Comparison of ENCODE assay signal across 16 cellular contexts in the genomic region with DNA sequence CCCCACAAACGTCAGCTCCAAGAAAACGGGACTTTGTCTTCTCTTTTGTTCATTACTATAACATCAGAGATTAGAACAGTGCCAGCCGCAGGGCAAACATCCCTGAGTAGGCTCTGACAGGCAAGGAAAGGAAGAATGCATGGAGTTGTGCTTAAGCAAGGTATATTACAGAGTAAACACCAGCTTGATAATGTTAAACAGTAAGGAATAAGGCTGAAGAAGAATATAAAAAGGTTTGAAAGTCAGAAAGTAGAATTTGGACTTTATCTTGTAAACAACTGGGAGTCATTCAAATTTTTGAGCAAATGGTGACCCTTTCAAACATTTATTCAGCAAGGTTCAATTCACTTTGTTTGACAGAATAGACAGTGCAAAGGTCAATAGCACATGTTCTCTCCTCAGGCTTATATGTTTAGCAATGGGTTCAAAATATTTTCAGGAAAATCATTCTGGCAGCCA. TPM values are rescaled to one million over a fixed set of nuclear protein-coding genes. Genes with fewer than 3 reads are reported as not detected.
DNase-seq lines count a peak whose midpoint lies in the region; ATAC-seq and TF ChIP-seq lines count a peak whose summit lies in the region.
"Had no signal": no experiment of that assay in that cellular context is flagged by ENCODE, and none has a peak within 500 bp of the region (broad histone marks: within the 10 kb centered on the region; RNA-seq: fewer than 3 reads in every experiment).

No MANE protein-coding gene starts in this region.

- peak overlapping the region in 1 of 2 donors; percentile 13 for H3K4me3 ChIP-seq in mucosa of rectum (ENCODE audit: low read length in 2 of 2)
- H3K4me3 ChIP-seq: BLaER1 treated with 17β-estradiol and CSF1 and Interleukin-3, amounts not matched to agents 10 nM and 100 nM; GM12878 had no signal

- H3K4me3 Mint-ChIP-seq in activated naive CD8-positive, alpha-beta T cell, result no peak overlapping the region
- H3K4me3 Mint-ChIP-seq in activated naive CD8-positive, alpha-beta T cell treated with anti-CD3 and anti-CD28 coated beads for 36 hours, result no peak overlapping the region
- no peak overlapping the region for H3K4me3 Mint-ChIP-seq in type B pancreatic cell
- H3K4me3 Mint-ChIP-seq: CD4-positive, CD25-positive, alpha-beta regulatory T cell; H9 had no signal

- ATAC-seq in left lobe of liver (peak; percentile 85), HG02870 (IDR thresholded peaks at IDR 0.05; ENCODE audit: unreplicated experiment) (no peak)
- ATAC-seq: GM12878 had no signal

- no peaks in the 10 kb centered on the region for H3K36me3 ChIP-seq in mucosa of rectum (ENCODE audit: control insufficient read depth in 2 of 2, insufficient read depth in 2 of 2, low read length in 2 of 2)

- H3K9me3 Mint-ChIP-seq in activated naive CD8-positive, alpha-beta T cell (ENCODE audit: low read depth), result no peaks in the 10 kb centered on the region
- no peaks in the 10 kb centered on the region for H3K9me3 Mint-ChIP-seq in activated naive CD8-positive, alpha-beta T cell treated with anti-CD3 and anti-CD28 coated beads for 36 hours
- no peaks in the 10 kb centered on the region for H3K9me3 Mint-ChIP-seq in type B pancreatic cell
- H3K9me3 Mint-ChIP-seq: CD4-positive, CD25-positive, alpha-beta regulatory T cell; H9 had no signal

- H3K27ac Mint-ChIP-seq in activated naive CD8-positive, alpha-beta T cell, result peak overlapping the region; percentile 16
- no peak overlapping the region for H3K27ac Mint-ChIP-seq in activated naive CD8-positive, alpha-beta T cell treated with anti-CD3 and anti-CD28 coated beads for 36 hours
- peak overlapping the region; percentile 1 for H3K27ac Mint-ChIP-seq in type B pancreatic cell

- peak overlapping the region; percentile 67 to 74 for H3K27ac ChIP-seq in mucosa of rectum (ENCODE audit: low read depth in 2 of 2, low read length in 2 of 2)
- H3K27ac ChIP-seq: BLaER1 treated with 17β-estradiol and CSF1 and Interleukin-3, amounts not matched to agents 10 nM and 100 nM had no signal

- no peaks in the 10 kb centered on the region for H3K27me3 ChIP-seq in mucosa of rectum (ENCODE audit: control insufficient read depth in 2 of 2, insufficient read depth in 2 of 2, low read length in 2 of 2)
- H3K27me3 ChIP-seq: BLaER1 treated with 17β-estradiol and CSF1 and Interleukin-3, amounts not matched to agents 10 nM and 100 nM had no signal

- H3K4me1 ChIP-seq in mucosa of rectum (ENCODE audit: control insufficient read depth in 2 of 2, insufficient read depth in 2 of 2, low read length in 2 of 2), result peaks cover 10% of the 10 kb centered on the region in 2 donors

- peaks cover 47% of the 10 kb centered on the region for H3K4me1 Mint-ChIP-seq in activated naive CD8-positive, alpha-beta T cell (ENCODE audit: low read depth)
- peaks cover 28% of the 10 kb centered on the region for H3K4me1 Mint-ChIP-seq in activated naive CD8-positive, alpha-beta T cell treated with anti-CD3 and anti-CD28 coated beads for 36 hours
- H3K4me1 Mint-ChIP-seq in type B pancreatic cell (ENCODE audit: unreplicated experiment), result peaks cover 11% of the 10 kb centered on the region
- H3K4me1 Mint-ChIP-seq: H9 had no signal

- H3K27me3 Mint-ChIP-seq in activated naive CD8-positive, alpha-beta T cell, result no peaks in the 10 kb centered on the region
- H3K27me3 Mint-ChIP-seq in activated naive CD8-positive, alpha-beta T cell treated with anti-CD3 and anti-CD28 coated beads for 36 hours, result no peaks in the 10 kb centered on the region
- H3K27me3 Mint-ChIP-seq in type B pancreatic cell, result no peaks in the 10 kb centered on the region
- H3K27me3 Mint-ChIP-seq: CD4-positive, CD25-positive, alpha-beta regulatory T cell had no signal

- DNase-seq in activated naive CD8-positive, alpha-beta T cell treated with anti-CD3 and anti-CD28 coated beads for 36 hours, result no peak
- DNase-seq in left lobe of liver (ENCODE audit: low spot score) (peak; percentile 53), type B pancreatic cell (ENCODE audit: extremely low spot score, unreplicated experiment) (no peak), occipital lobe (lab: John Stamatoyannopoulos, UW) (no peak), NCI-H146 treated with DMSO at 0.1 percent for 48 hours (lab: John Stamatoyannopoulos, UW; ENCODE audit: unreplicated experiment) (no peak)
- DNase-seq: 8988T; AML-193; CD4-positive, CD25-positive, alpha-beta regulatory T cell; DMS79; GOT3; H9 had no signal

- no peak overlapping the region for H3K9ac ChIP-seq in mucosa of rectum (ENCODE audit: low read depth in 1 of 2, low read length in 2 of 2)
- H3K9ac ChIP-seq: BLaER1 treated with 17β-estradiol and CSF1 and Interleukin-3, amounts not matched to agents 10 nM and 100 nM had no signal

- H3K36me3 Mint-ChIP-seq in activated naive CD8-positive, alpha-beta T cell, result peaks cover 13% of the 10 kb centered on the region
- peaks cover 28% of the 10 kb centered on the region for H3K36me3 Mint-ChIP-seq in activated naive CD8-positive, alpha-beta T cell treated with anti-CD3 and anti-CD28 coated beads for 36 hours
- H3K36me3 Mint-ChIP-seq in type B pancreatic cell, result peaks cover 25% of the 10 kb centered on the region

- H3K9me3 ChIP-seq in mucosa of rectum (ENCODE audit: control insufficient read depth in 2 of 2, low read length in 2 of 2), result no peaks in the 10 kb centered on the region
- H3K9me3 ChIP-seq: BLaER1 treated with 17β-estradiol and CSF1 and Interleukin-3, amounts not matched to agents 10 nM and 100 nM had no signal

- TF ChIP-seq CTCF in type B pancreatic cell (conservative IDR thresholded peaks at IDR 0.05), result no peak

RNA-seq across cellular contexts. Expression of a gene that starts 11.0 kb away (rescaled TPM):
- total RNA-seq in activated naive CD8-positive, alpha-beta T cell treated with anti-CD3 and anti-CD28 coated beads for 36 hours, result 10 to 100 TPM; 40.3 to 43.6 TPM
- total RNA-seq in left lobe of liver (6.0 TPM), type B pancreatic cell (ENCODE audit: low replicate concordance) (27.5 and 27.8 TPM in 2 replicates), occipital lobe (58.2 TPM)
